In the genomic region with DNA sequence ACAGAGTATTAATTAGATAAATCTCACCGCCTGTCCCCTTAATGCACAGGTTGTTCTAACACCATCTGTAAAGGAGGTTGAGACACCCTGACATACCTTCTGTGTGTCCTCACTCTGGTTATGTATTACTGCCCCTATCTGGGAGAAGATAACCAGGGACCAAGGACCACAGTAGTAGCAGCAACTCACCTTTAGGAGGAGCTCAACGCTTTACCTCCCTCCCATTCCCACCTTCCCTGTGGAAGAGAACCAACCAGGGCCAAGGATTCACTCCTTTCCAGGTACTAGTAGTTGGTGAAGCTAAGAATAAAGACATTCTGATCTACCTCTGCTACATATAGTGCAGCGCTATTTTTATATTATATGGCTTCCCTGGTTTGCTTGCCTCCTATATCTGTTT, we compare ENCODE assay signal across 11 cellular contexts.
DNase-seq lines count a peak whose midpoint lies in the region; ATAC-seq, FAIRE-seq and TF ChIP-seq lines count a peak whose summit lies in the region.
"Had no signal": no experiment of that assay in that cellular context is flagged by ENCODE, and none has a peak within 500 bp of the region (broad histone marks: within the 10 kb centered on the region; RNA-seq: fewer than 3 reads in every experiment).

No MANE protein-coding gene starts in this region.

- H3K4me3 Mint-ChIP-seq in chondrocyte (ENCODE audit: unreplicated experiment), result no peak overlapping the region
- H3K4me3 Mint-ChIP-seq: activated T-helper 1 cell treated with anti-CD3 and anti-CD28 coated beads, Interleukin-12 subunit alpha, Interleukin-12 subunit beta, Interleukin-2, Interleukin-4 antibody, amounts not matched to agents 30 ng/mL and 10 ng/mL and 1 ng/mL, durations not matched to agents 14 hours and 24 hours and 36 hours; dendritic cell treated with granulocyte-macrophage colony-stimulating factor and Interleukin-4, amounts not matched to agents 40 ng/mL and 50 ng/mL, for 4 days had no signal

- H3K27me3 Mint-ChIP-seq in chondrocyte (ENCODE audit: low read depth), result no peaks in the 10 kb centered on the region
- H3K27me3 Mint-ChIP-seq: dendritic cell treated with granulocyte-macrophage colony-stimulating factor and Interleukin-4, amounts not matched to agents 40 ng/mL and 50 ng/mL, for 4 days had no signal

- WGBS in small intestine, 3 donors, result 51 to 59% (median 53%) methylated on average over 3 of the region's 3 CpGs
- 64 to 72% methylated on average over 3 of the region's 3 CpGs for WGBS in tibial nerve, 2 donors

- no peak for TF ChIP-seq POLR2A in tibial nerve (IDR thresholded peaks at IDR 0.05)

- H3K9me3 ChIP-seq in small intestine (ENCODE audit: control insufficient read depth, low read depth), result no peaks in the 10 kb centered on the region
- H3K9me3 ChIP-seq in tibial nerve, result no peaks in the 10 kb centered on the region

- H3K36me3 ChIP-seq in small intestine (ENCODE audit: control insufficient read depth in 2 of 2, insufficient read depth in 2 of 2, low read length in 2 of 2) (no peaks in the 10 kb centered on the region), tibial nerve (no peaks in the 10 kb centered on the region)

- no peaks in the 10 kb centered on the region for H3K9me3 Mint-ChIP-seq in chondrocyte (ENCODE audit: low read depth)
- H3K9me3 Mint-ChIP-seq: activated T-helper 1 cell treated with anti-CD3 and anti-CD28 coated beads, Interleukin-12 subunit alpha, Interleukin-12 subunit beta, Interleukin-2, Interleukin-4 antibody, amounts not matched to agents 30 ng/mL and 10 ng/mL and 1 ng/mL, durations not matched to agents 14 hours and 24 hours and 36 hours; dendritic cell treated with granulocyte-macrophage colony-stimulating factor and Interleukin-4, amounts not matched to agents 40 ng/mL and 50 ng/mL, for 4 days had no signal

- TF ChIP-seq EP300 in tibial nerve (IDR thresholded peaks at IDR 0.05), result no peak

- H3K4me1 ChIP-seq in small intestine (ENCODE audit: control insufficient read depth in 2 of 2, insufficient read depth in 1 of 2, low read depth in 1 of 2, low read length in 1 of 2), result no peaks in the 10 kb centered on the region
- H3K4me1 ChIP-seq in tibial nerve, result no peaks in the 10 kb centered on the region

- H3K4me1 Mint-ChIP-seq in chondrocyte (ENCODE audit: low read depth), result no peaks in the 10 kb centered on the region

- TF ChIP-seq CTCF in chondrocyte (IDR thresholded peaks at IDR 0.05) (peak; percentile 46), tibial nerve (IDR thresholded peaks at IDR 0.05) (no peak)

- no peaks in the 10 kb centered on the region for H3K36me3 Mint-ChIP-seq in chondrocyte (ENCODE audit: low read depth)

- ATAC-seq in HG03571 (IDR thresholded peaks at IDR 0.05; ENCODE audit: unreplicated experiment), result no peak

- no peak overlapping the region for H3K27ac Mint-ChIP-seq in chondrocyte (ENCODE audit: unreplicated experiment)
- H3K27ac Mint-ChIP-seq: activated T-helper 1 cell treated with anti-CD3 and anti-CD28 coated beads, Interleukin-12 subunit alpha, Interleukin-12 subunit beta, Interleukin-2, Interleukin-4 antibody, amounts not matched to agents 30 ng/mL and 10 ng/mL and 1 ng/mL, durations not matched to agents 14 hours and 24 hours and 36 hours; dendritic cell treated with granulocyte-macrophage colony-stimulating factor and Interleukin-4, amounts not matched to agents 40 ng/mL and 50 ng/mL, for 4 days had no signal

- DNase-seq in NCI-H82 (lab: John Stamatoyannopoulos, UW), result peak; percentile 61
- no peak for DNase-seq in NCI-H82 treated with DMSO at 0.1 percent for 48 hours (lab: John Stamatoyannopoulos, UW; ENCODE audit: unreplicated experiment)
- DNase-seq in NCI-H345 (lab: John Stamatoyannopoulos, UW), result peak; percentile 62
- no peak for DNase-seq in chondrocyte (ENCODE audit: low spot score)
- DNase-seq in small intestine, result peak; percentile 1
- DNase-seq in tibial nerve (ENCODE audit: low spot score in 2 of 2), result no peak
- no peak for DNase-seq in DMS153 (lab: John Stamatoyannopoulos, UW)

- FAIRE-seq in small intestine (lab: Jason Lieb, UNC), result no peak

- H3K27me3 ChIP-seq in small intestine (ENCODE audit: control insufficient read depth in 2 of 2, insufficient read depth in 2 of 2, low read length in 2 of 2) (no peaks in the 10 kb centered on the region), tibial nerve (no peaks in the 10 kb centered on the region)

- no peak overlapping the region for H3K27ac ChIP-seq in small intestine (ENCODE audit: low read depth in 1 of 2, low read length in 1 of 2)
- no peak overlapping the region for H3K27ac ChIP-seq in tibial nerve
- H3K27ac ChIP-seq: KMS-11 had no signal

- H3K4me3 ChIP-seq in small intestine (ENCODE audit: low read depth in 1 of 2, low read length in 2 of 2), result no peak overlapping the region
- H3K4me3 ChIP-seq in tibial nerve, result no peak overlapping the region

Comparison
In these comparisons a context has a peak if more than half of its experiments do, and no peak if none do; other contexts are left out.
1. DNase-seq: peak in NCI-H82 (single experiment), NCI-H345 (single experiment) and small intestine (single experiment); none in NCI-H82 treated with DMSO at 0.1 percent for 48 hours (single experiment), chondrocyte (single experiment), tibial nerve (0 of 2) and DMS153 (single experiment).